Comparison of ENCODE assay signal across 1 cellular context in the genomic region with DNA sequence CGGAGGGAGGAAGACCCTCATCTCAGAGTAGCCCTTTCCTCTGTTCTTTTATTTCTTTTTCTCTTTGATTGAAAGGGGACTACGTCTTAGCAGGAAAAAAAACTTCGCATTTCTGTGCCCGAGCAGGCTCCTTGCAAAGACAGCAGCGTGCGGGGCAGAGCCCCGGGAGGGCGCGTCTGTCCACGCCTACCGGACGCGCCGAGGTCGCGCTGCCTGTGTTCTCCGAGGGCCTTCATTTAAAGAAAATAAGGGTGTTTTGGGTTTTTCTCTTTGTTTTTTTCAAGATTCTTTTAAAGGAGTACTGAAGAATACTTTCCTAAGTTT.
A peak's percentile ranks its signal among the peaks of the same experiment; 100 is the strongest.
TF ChIP-seq lines count a peak whose summit lies in the region.

No MANE protein-coding gene starts in this region.

TF ChIP-seq in HepG2, 621 proteins besides CTCF, POLR2A, EP300 and RAD21:
- TF ChIP-seq AGO2 (optimal IDR thresholded peaks at IDR 0.05; ENCODE audit: low read depth, low read length) (peak; percentile 67), SP4 (CRISPR knock-in tag; IDR thresholded peaks at IDR 0.05) (0 out of 2 replicates have a peak, but pooled peaks have one; percentile 23), BORCS8-MEF2B (CRISPR knock-in tag; IDR thresholded peaks at IDR 0.05) (no peak), NR2C2 (CRISPR knock-in tag; IDR thresholded peaks at IDR 0.05; ENCODE audit: borderline replicate concordance) (no peak), KDM2A (CRISPR knock-in tag; IDR thresholded peaks at IDR 0.05; ENCODE audit: borderline replicate concordance, low read depth) (peak; percentile 2; the same call in 1 of the 2 replicates), SOX13 (IDR thresholded peaks at IDR 0.05) (no peak), SOX13 (CRISPR knock-in tag; conservative IDR thresholded peaks at IDR 0.05 in 1 of 2, IDR thresholded peaks at IDR 0.05 in 1 of 2) (0 out of 4 replicates have a peak, but pooled peaks of 1 of the 2 experiments have one; percentile 45)
